ENCODE assay signal across 17 cellular contexts in the genomic region with DNA sequence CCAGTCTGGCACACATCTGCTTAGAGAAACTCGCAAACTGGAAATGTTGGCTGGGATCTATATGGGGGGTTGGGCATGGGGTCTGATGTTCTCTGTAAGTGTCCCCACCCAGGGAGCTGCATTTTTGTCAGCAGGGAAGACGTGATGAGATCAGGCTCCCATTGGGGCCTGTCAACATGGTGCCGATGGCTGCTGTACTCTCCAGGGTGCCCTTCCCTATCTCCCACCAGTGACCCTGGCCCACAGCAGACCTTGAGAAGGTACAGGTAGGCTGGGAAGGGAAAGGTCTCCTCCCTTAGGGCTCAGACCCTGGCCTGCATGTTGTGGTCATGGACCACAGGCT.
A peak's percentile ranks its signal among the peaks of the same experiment; 100 is the strongest.
DNase-seq lines count a peak whose midpoint lies in the region; ATAC-seq and TF ChIP-seq lines count a peak whose summit lies in the region.
"Had no signal": no experiment of that assay in that cellular context is flagged by ENCODE, and none has a peak within 500 bp of the region (broad histone marks: within the 10 kb centered on the region; RNA-seq: fewer than 3 reads in every experiment).

No MANE protein-coding gene starts in this region.

- H3K9me3 ChIP-seq in SK-N-SH (no peaks in the 10 kb centered on the region), esophagus muscularis mucosa (no peaks in the 10 kb centered on the region), muscle layer of duodenum (ENCODE audit: control insufficient read depth in 1 of 2, low read length in 2 of 2) (no peaks in the 10 kb centered on the region), right atrium auricular region (no peaks in the 10 kb centered on the region)
- H3K9me3 ChIP-seq: BLaER1, Peyer's patch had no signal

- H3K27me3 ChIP-seq in SK-N-SH (ENCODE audit: insufficient read depth) (no peaks in the 10 kb centered on the region), esophagus muscularis mucosa (no peaks in the 10 kb centered on the region), muscle layer of duodenum (ENCODE audit: low read depth, low read length) (no peaks in the 10 kb centered on the region), right atrium auricular region (no peaks in the 10 kb centered on the region)
- H3K27me3 ChIP-seq: BLaER1, Peyer's patch had no signal

- peak overlapping the region in 1 of 2 experiments; percentile 81; a peak in 2 of 4 replicates for H3K27ac ChIP-seq in SK-N-SH (ENCODE audit: low read depth in 2 of 2, low read length in 1 of 2)
- peak overlapping the region; percentile 45 to 75 (median 64) for H3K27ac ChIP-seq in esophagus muscularis mucosa (replicated peaks in 1 of 4)
- peak overlapping the region; percentile 3 for H3K27ac ChIP-seq in muscle layer of duodenum (ENCODE audit: low read length)
- H3K27ac ChIP-seq in right atrium auricular region: no peak overlapping the region
- H3K27ac ChIP-seq: 22Rv1, BLaER1 had no signal

- no peak overlapping the region for H3K9ac ChIP-seq in SK-N-SH
- H3K9ac ChIP-seq: BLaER1 had no signal

- no peak for TF ChIP-seq POLR2A in esophagus muscularis mucosa (IDR thresholded peaks at IDR 0.05; ENCODE audit: low read depth)

- H3K4me3 ChIP-seq in SK-N-SH (ENCODE audit: low read depth in 2 of 2, low read length in 1 of 2) (no peak overlapping the region), esophagus muscularis mucosa (no peak overlapping the region), muscle layer of duodenum (ENCODE audit: low read depth in 1 of 2, low read length in 2 of 2) (no peak overlapping the region), right atrium auricular region (no peak overlapping the region)
- H3K4me3 ChIP-seq: BLaER1, Peyer's patch had no signal

- no peaks in the 10 kb centered on the region for H3F3A ChIP-seq in SK-N-SH (replicated peaks; ENCODE audit: insufficient read depth)

- no CpG with 5 or more reads among the region's 3 CpGs for WGBS in SK-N-SH (ENCODE audit: low lambda C conversion rate)
- 43% methylated on average over 1 of the region's 3 CpGs for WGBS in esophagus muscularis mucosa

- TF ChIP-seq CTCF in SK-N-SH (IDR thresholded peaks at IDR 0.05): no peak
- no peak for TF ChIP-seq CTCF in esophagus muscularis mucosa (IDR thresholded peaks at IDR 0.05)
- TF ChIP-seq CTCF in right atrium auricular region (IDR thresholded peaks at IDR 0.05): no peak

- H4K20me1 ChIP-seq in SK-N-SH (ENCODE audit: insufficient read depth): no peaks in the 10 kb centered on the region
- H4K20me1 ChIP-seq: BLaER1 had no signal

- no peak for ATAC-seq in SK-N-SH treated with all-trans-retinoic acid at 6 μM for 48 hours
- no peak for ATAC-seq in GM19328 (IDR thresholded peaks at IDR 0.05; ENCODE audit: unreplicated experiment)
- ATAC-seq in GM18511 (IDR thresholded peaks at IDR 0.05; ENCODE audit: unreplicated experiment): no peak
- ATAC-seq: activated CD4-positive, alpha-beta T cell treated with anti-CD3 and anti-CD28 coated beads for 36 hours had no signal

- intact Hi-C loops in esophagus muscularis mucosa (cut with DNase I): no loop called here

- no peak for TF ChIP-seq EP300 in SK-N-SH (IDR thresholded peaks at IDR 0.05; ENCODE audit: borderline replicate concordance in 1 of 2, low read depth in 1 of 2, low read length in 1 of 2)
- no peak for TF ChIP-seq EP300 in esophagus muscularis mucosa (IDR thresholded peaks at IDR 0.05)

- no peak for DNase-seq in SK-N-SH
- peak; percentile 87 for DNase-seq in esophagus muscularis mucosa (ENCODE audit: extremely low spot score)
- DNase-seq in ureter (ENCODE audit: low spot score): peak; percentile 29
- DNase-seq in right atrium auricular region (ENCODE audit: low spot score): no peak
- DNase-seq: activated CD4-positive, alpha-beta T cell treated with anti-CD3 and anti-CD28 coated beads for 36 hours; activated naive CD4-positive, alpha-beta T cell treated with anti-CD3 and anti-CD28 coated beads, Interleukin-2, amount 10 ng/mL, durations not matched to agents 7 days and 5 days; left cardiac atrium; NCI-H1105 treated with DMSO at 0.1 percent for 48 hours; stimulated activated CD4-positive, alpha-beta T cell treated with anti-CD3 and anti-CD28 coated beads, Interleukin-4, amount 100 ng/mL, for 1 hour; substantia nigra had no signal

- no peaks in the 10 kb centered on the region for H3K9me2 ChIP-seq in SK-N-SH

- H3K79me2 ChIP-seq in SK-N-SH (ENCODE audit: insufficient read depth): no peaks in the 10 kb centered on the region

- POLR2A ChIA-PET in SK-N-SH (lab: Yijun Ruan, JAX): no interaction called here

- peak overlapping the region; percentile 47; the same call in 1 of the 2 replicates for H3K4me2 ChIP-seq in SK-N-SH
- H3K4me2 ChIP-seq: BLaER1 had no signal

- peak overlapping the region; percentile 78; the same call in 1 of the 2 replicates for H2AFZ ChIP-seq in SK-N-SH (ENCODE audit: low read depth)

- CTCF ChIA-PET in SK-N-SH (lab: Yijun Ruan, JAX): interaction anchor here (0.9 to 1.3 kb wide), 4 partner anchors 12 to 122 kb away, joined by 3 read pairs; no protein-coding TSS in a partner anchor

- H3K36me3 ChIP-seq in SK-N-SH (replicated peaks in 1 of 2; ENCODE audit: control insufficient read depth in 1 of 2, insufficient read depth in 2 of 2, low read length in 1 of 2) (no peaks in the 10 kb centered on the region), esophagus muscularis mucosa (no peaks in the 10 kb centered on the region), muscle layer of duodenum (ENCODE audit: control insufficient read depth in 1 of 2, insufficient read depth in 2 of 2, low read length in 2 of 2) (no peaks in the 10 kb centered on the region), right atrium auricular region (no peaks in the 10 kb centered on the region)
- H3K36me3 ChIP-seq: BLaER1, Peyer's patch had no signal

- TF ChIP-seq RAD21 in SK-N-SH (IDR thresholded peaks at IDR 0.05; ENCODE audit: low read length): no peak

- H3K4me1 ChIP-seq in SK-N-SH (ENCODE audit: control insufficient read depth in 1 of 2, insufficient read depth in 2 of 2, low read depth in 1 of 2, low read length in 1 of 2): peaks cover 18 to 29% of the 10 kb centered on the region in 2 experiments; a peak in 2 of 4 replicates
- peaks cover 5 to 41% (median 34%) of the 10 kb centered on the region in 4 donors for H3K4me1 ChIP-seq in esophagus muscularis mucosa
- H3K4me1 ChIP-seq in muscle layer of duodenum (ENCODE audit: control insufficient read depth in 1 of 2, insufficient read depth in 2 of 2, low read length in 2 of 2): peaks cover 5 to 23% of the 10 kb centered on the region in 2 donors
- no peaks in the 10 kb centered on the region for H3K4me1 ChIP-seq in right atrium auricular region

TF ChIP-seq in SK-N-SH, 30 proteins besides CTCF, POLR2A, EP300 and RAD21 (continues in another document):
- TF ChIP-seq, protein P1, sequence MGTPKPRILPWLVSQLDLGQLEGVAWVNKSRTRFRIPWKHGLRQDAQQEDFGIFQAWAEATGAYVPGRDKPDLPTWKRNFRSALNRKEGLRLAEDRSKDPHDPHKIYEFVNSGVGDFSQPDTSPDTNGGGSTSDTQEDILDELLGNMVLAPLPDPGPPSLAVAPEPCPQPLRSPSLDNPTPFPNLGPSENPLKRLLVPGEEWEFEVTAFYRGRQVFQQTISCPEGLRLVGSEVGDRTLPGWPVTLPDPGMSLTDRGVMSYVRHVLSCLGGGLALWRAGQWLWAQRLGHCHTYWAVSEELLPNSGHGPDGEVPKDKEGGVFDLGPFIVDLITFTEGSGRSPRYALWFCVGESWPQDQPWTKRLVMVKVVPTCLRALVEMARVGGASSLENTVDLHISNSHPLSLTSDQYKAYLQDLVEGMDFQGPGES (IDR thresholded peaks at IDR 0.05; ENCODE audit: low read depth, low read length): no peak
- no peak for TF ChIP-seq FOSL2 (IDR thresholded peaks at IDR 0.05; ENCODE audit: borderline replicate concordance, low read depth)
- no peak for TF ChIP-seq TCF12 (IDR thresholded peaks at IDR 0.05)
- no peak for TF ChIP-seq MEF2A (IDR thresholded peaks at IDR 0.05; ENCODE audit: borderline replicate concordance, low read depth)
- no peak for TF ChIP-seq CHD2 (IDR thresholded peaks at IDR 0.05; ENCODE audit: low read length, partially characterized antibody)
- TF ChIP-seq GATA2 (CRISPR knock-in tag; IDR thresholded peaks at IDR 0.05): no peak
- no peak for TF ChIP-seq ELF1 (IDR thresholded peaks at IDR 0.05)
- TF ChIP-seq SIN3A (IDR thresholded peaks at IDR 0.05; ENCODE audit: borderline replicate concordance, low read depth, low read length): no peak
- TF ChIP-seq RCOR1 (IDR thresholded peaks at IDR 0.05; ENCODE audit: low read length): no peak
- TF ChIP-seq SMC3 (IDR thresholded peaks at IDR 0.05; ENCODE audit: low read depth, low read length): no peak

TF ChIP-seq in SK-N-SH treated with all-trans-retinoic acid at 6 μM for 48 hours, 23 proteins besides CTCF, POLR2A, EP300 and RAD21 (continues in another document):
- TF ChIP-seq ZNF565 (CRISPR knock-in tag; conservative IDR thresholded peaks at IDR 0.05; ENCODE audit: low read depth): no peak
- TF ChIP-seq ISL1 (CRISPR knock-in tag; IDR thresholded peaks at IDR 0.05): no peak
- TF ChIP-seq ZFP3 (CRISPR knock-in tag; IDR thresholded peaks at IDR 0.05): no peak
- no peak for TF ChIP-seq BACH2 (CRISPR knock-in tag; IDR thresholded peaks at IDR 0.05; ENCODE audit: borderline replicate concordance)
- no peak for TF ChIP-seq POU6F1 (CRISPR knock-in tag; IDR thresholded peaks at IDR 0.05; ENCODE audit: borderline replicate concordance, low read depth)
- TF ChIP-seq PPARA (CRISPR knock-in tag; IDR thresholded peaks at IDR 0.05; ENCODE audit: borderline replicate concordance): no peak

Comparison
In these comparisons a context has a peak if more than half of its experiments do, and no peak if none do; other contexts are left out.
1. DNase-seq: peak in esophagus muscularis mucosa (single experiment) and ureter (single experiment); none in SK-N-SH (single experiment) and right atrium auricular region (single experiment).
2. H3K27ac ChIP-seq: peak in esophagus muscularis mucosa (4 of 4) and muscle layer of duodenum (single experiment); none in right atrium auricular region (0 of 2).